In the genomic region with DNA sequence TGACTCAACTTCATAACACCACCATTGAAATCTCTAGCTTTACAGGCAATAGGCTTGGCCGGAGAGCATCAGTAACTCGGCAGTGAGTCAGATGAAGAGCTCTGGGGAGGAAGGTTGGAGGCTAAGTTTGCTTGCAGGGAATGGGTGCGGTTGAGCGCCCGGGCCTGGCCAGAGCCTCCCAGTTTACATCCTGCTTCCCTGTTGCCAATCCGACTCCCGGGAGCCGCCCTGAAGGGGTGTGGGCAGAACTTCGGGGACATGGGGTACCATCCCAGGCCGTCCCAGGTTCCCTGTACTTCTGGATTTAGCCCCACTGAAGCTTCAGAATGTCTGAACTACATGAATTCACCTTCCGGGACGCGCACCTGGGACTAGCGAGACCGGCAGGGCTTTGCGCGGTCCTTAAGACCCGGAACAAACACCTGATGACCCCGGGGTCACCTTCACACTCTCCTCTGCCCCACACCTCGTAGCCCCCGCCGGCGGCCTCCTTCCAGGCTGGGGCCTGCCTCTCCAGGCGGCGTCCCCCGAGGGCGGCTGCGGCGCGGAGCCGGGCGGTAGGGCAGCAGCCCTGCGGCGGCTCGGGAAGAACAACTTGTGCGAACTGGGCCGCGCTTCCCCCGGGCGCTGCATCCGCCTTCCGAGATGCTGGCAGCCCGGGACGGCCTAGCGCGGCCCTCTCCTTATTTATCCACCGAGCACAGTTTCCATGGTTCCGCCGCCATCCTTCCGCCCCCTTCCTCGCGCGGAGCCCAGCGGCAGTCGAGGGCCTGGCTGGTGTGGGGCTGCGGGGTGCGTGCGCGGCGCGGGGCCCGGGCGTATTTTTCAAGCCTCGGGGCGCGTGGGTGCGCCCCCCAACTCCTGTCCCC, we compare ENCODE assay signal across 8 cellular contexts. TPM values are rescaled to one million over a fixed set of nuclear protein-coding genes. Genes with fewer than 3 reads are reported as not detected.
DNase-seq lines count a peak whose midpoint lies in the region; ATAC-seq and TF ChIP-seq lines count a peak whose summit lies in the region.

No MANE protein-coding gene starts in this region.

- H3K79me2 ChIP-seq in osteoblast (ENCODE audit: insufficient read depth, low read length) = no peaks in the 10 kb centered on the region

- no peaks in the 10 kb centered on the region for H3K36me3 ChIP-seq in osteoblast (ENCODE audit: insufficient read depth, low read length)

- ATAC-seq in HG02610 (IDR thresholded peaks at IDR 0.05; ENCODE audit: unreplicated experiment) (peak; percentile 30), GM21786 (IDR thresholded peaks at IDR 0.05; ENCODE audit: unreplicated experiment) (no peak)

- peak overlapping the region; percentile 69 for H2AFZ ChIP-seq in osteoblast (ENCODE audit: low read length)

- no peaks in the 10 kb centered on the region for H3K9me3 Mint-ChIP-seq in activated naive CD4-positive, alpha-beta T cell treated with anti-CD3 and anti-CD28 coated beads, Interleukin-2, amount 10 ng/mL, durations not matched to agents 7 days and 5 days
- H3K9me3 Mint-ChIP-seq in glutamatergic neuron (ENCODE audit: unreplicated experiment) = no peaks in the 10 kb centered on the region

- H3K27me3 Mint-ChIP-seq in activated naive CD4-positive, alpha-beta T cell treated with anti-CD3 and anti-CD28 coated beads, Interleukin-2, amount 10 ng/mL, durations not matched to agents 7 days and 5 days = peaks cover 73% of the 10 kb centered on the region
- peaks cover 5% of the 10 kb centered on the region for H3K27me3 Mint-ChIP-seq in glutamatergic neuron (ENCODE audit: unreplicated experiment)

- TF ChIP-seq CTCF in glutamatergic neuron (IDR thresholded peaks at IDR 0.05; ENCODE audit: partially characterized antibody, unreplicated experiment) (no peak), osteoblast (IDR thresholded peaks at IDR 0.05; ENCODE audit: extremely low read depth, low read depth, low read length) (no peak)

- H3K4me2 ChIP-seq in osteoblast (ENCODE audit: insufficient read depth, low read length) = peak overlapping the region; percentile 81

- peak overlapping the region; percentile 63 for H3K27ac ChIP-seq in osteoblast (ENCODE audit: low read depth, low read length)

- peaks cover 11% of the 10 kb centered on the region for H3K4me1 ChIP-seq in osteoblast (ENCODE audit: insufficient read depth, low read length)

- peak overlapping the region; percentile 74 for H3K4me3 ChIP-seq in osteoblast (ENCODE audit: insufficient read depth, low read length)

- no peak overlapping the region for H3K27ac Mint-ChIP-seq in activated naive CD4-positive, alpha-beta T cell treated with anti-CD3 and anti-CD28 coated beads, Interleukin-2, amount 10 ng/mL, durations not matched to agents 7 days and 5 days
- no peak overlapping the region for H3K27ac Mint-ChIP-seq in glutamatergic neuron (ENCODE audit: unreplicated experiment)

- H3K27me3 ChIP-seq in osteoblast (ENCODE audit: insufficient read depth, low read length) = no peaks in the 10 kb centered on the region

- no peaks in the 10 kb centered on the region for H4K20me1 ChIP-seq in osteoblast (ENCODE audit: insufficient read depth, low read length)

- no peaks in the 10 kb centered on the region for H3K36me3 Mint-ChIP-seq in activated naive CD4-positive, alpha-beta T cell treated with anti-CD3 and anti-CD28 coated beads, Interleukin-2, amount 10 ng/mL, durations not matched to agents 7 days and 5 days
- no peaks in the 10 kb centered on the region for H3K36me3 Mint-ChIP-seq in glutamatergic neuron (ENCODE audit: unreplicated experiment)

- DNase-seq in DMS153 (lab: John Stamatoyannopoulos, UW) = peak; percentile 39
- peak; percentile 54 for DNase-seq in NCI-H82 treated with DMSO at 0.1 percent for 48 hours (lab: John Stamatoyannopoulos, UW; ENCODE audit: unreplicated experiment)
- DNase-seq in activated naive CD4-positive, alpha-beta T cell treated with anti-CD3 and anti-CD28 coated beads, Interleukin-2, amount 10 ng/mL, durations not matched to agents 7 days and 5 days = peak; percentile 56
- DNase-seq in glutamatergic neuron = peak; percentile 50
- peak; percentile 97 for DNase-seq in osteoblast (ENCODE audit: insufficient read length, low spot score, missing footprints)
- no peak for DNase-seq in NCI-H1436 (lab: John Stamatoyannopoulos, UW)

- peaks cover 5% of the 10 kb centered on the region for H3K4me1 Mint-ChIP-seq in activated naive CD4-positive, alpha-beta T cell treated with anti-CD3 and anti-CD28 coated beads, Interleukin-2, amount 10 ng/mL, durations not matched to agents 7 days and 5 days
- H3K4me1 Mint-ChIP-seq in glutamatergic neuron (ENCODE audit: low read depth, unreplicated experiment) = peaks cover 10% of the 10 kb centered on the region

- H3K4me3 Mint-ChIP-seq in activated naive CD4-positive, alpha-beta T cell treated with anti-CD3 and anti-CD28 coated beads, Interleukin-2, amount 10 ng/mL, durations not matched to agents 7 days and 5 days = peak overlapping the region; percentile 59
- H3K4me3 Mint-ChIP-seq in glutamatergic neuron (ENCODE audit: unreplicated experiment) = peak overlapping the region; percentile 65

- no peaks in the 10 kb centered on the region for H3K9me3 ChIP-seq in osteoblast (ENCODE audit: low read depth, low read length)

- CTCF ChIA-PET in activated naive CD4-positive, alpha-beta T cell treated with anti-CD3 and anti-CD28 coated beads, Interleukin-2, amount 10 ng/mL, durations not matched to agents 7 days and 5 days (lab: Charles Lee) = no interaction called here

RNA-seq across cellular contexts. Expression of a gene that starts 56.6 kb away (rescaled TPM):
- 3.4 TPM for total RNA-seq in glutamatergic neuron (ENCODE audit: unreplicated experiment)
- total RNA-seq in osteoblast = 25.9 and 29.3 TPM in 2 replicates
